8 cellular contexts compared by ENCODE assay signal in the genomic region with DNA sequence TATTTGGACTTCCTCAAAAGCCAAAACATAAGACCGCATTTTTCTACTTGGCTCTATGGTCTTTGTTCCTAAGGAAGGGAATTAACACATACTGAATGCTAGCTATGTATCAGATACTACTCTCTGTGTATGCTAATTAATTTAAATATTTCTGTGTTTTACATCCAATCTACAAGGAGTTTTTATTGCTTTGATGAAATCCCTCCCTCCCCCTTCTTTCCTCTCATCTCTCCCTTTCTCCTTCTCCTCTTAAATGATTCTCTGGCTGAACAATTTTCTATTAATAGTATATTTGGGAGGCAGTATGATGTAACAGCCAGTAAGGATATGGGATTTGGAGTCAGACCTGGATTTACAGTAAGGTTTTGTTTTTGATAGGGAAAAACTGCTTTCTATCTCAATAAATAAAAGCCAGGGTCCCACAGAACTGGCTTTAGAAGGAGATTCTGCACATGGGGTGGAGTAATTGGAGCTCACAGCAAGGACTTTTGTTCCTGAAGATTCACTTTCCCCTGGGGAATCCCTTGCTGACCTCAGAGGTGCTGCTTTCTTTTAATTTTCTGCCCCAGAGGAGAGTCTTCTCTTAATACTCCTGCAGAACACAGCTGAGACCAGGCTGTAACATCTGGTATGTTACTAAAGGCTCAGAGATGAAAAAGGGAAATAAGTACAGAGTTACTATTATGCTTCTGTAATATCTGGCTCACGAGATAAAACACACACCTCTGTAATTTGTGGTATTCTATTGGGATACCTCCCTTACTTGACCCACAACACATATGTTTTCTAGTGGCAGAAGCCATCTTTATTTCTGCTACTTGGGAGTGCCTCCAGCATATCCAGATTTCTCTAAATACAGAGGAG. TPM values are rescaled to one million over a fixed set of nuclear protein-coding genes. Genes with fewer than 3 reads are reported as not detected.
DNase-seq lines count a peak whose midpoint lies in the region; ATAC-seq and TF ChIP-seq lines count a peak whose summit lies in the region.

No MANE protein-coding gene starts in this region.

- no peaks in the 10 kb centered on the region for H3K27me3 ChIP-seq in CD8-positive, alpha-beta memory T cell (ENCODE audit: insufficient read depth, low read length, poor library complexity, severe bottlenecking)
- H3K27me3 ChIP-seq in HUES48 (ENCODE audit: control insufficient read depth, insufficient read depth, low read length) (no peaks in the 10 kb centered on the region), liver (ENCODE audit: control insufficient read depth in 4 of 4, insufficient read depth in 4 of 4, low read length in 3 of 4) (no peaks in the 10 kb centered on the region)

- no peak for TF ChIP-seq RAD21 in liver (IDR thresholded peaks at IDR 0.05)

- H3K36me3 ChIP-seq in CD8-positive, alpha-beta memory T cell (ENCODE audit: insufficient read depth, low read length) = no peaks in the 10 kb centered on the region
- H3K36me3 ChIP-seq in HUES48 (ENCODE audit: control insufficient read depth, insufficient read depth, low read length) (no peaks in the 10 kb centered on the region), liver (ENCODE audit: control insufficient read depth in 4 of 4, insufficient read depth in 3 of 4, low read depth in 1 of 4, low read length in 3 of 4) (no peaks in the 10 kb centered on the region)

- H3K4me1 Mint-ChIP-seq in CD8-positive, alpha-beta memory T cell = peaks cover 64 to 89% (median 79%) of the 10 kb centered on the region in 3 donors
- peaks cover 48% of the 10 kb centered on the region for H3K4me1 Mint-ChIP-seq in activated CD4-positive, alpha-beta memory T cell treated with anti-CD3 and anti-CD28 coated beads, Interleukin-2, amount 10 ng/mL, durations not matched to agents 7 days and 5 days

- no peak for TF ChIP-seq CTCF in liver (IDR thresholded peaks at IDR 0.05; ENCODE audit: low read depth, low read length, missing input control)

- peak overlapping the region; percentile 16 to 98 (median 84) for H3K27ac Mint-ChIP-seq in CD8-positive, alpha-beta memory T cell
- H3K27ac Mint-ChIP-seq in activated CD4-positive, alpha-beta memory T cell treated with anti-CD3 and anti-CD28 coated beads, Interleukin-2, amount 10 ng/mL, durations not matched to agents 7 days and 5 days = peak overlapping the region; percentile 89

- DNase-seq in CD8-positive, alpha-beta memory T cell = no peak
- no peak for DNase-seq in activated CD4-positive, alpha-beta memory T cell treated with anti-CD3 and anti-CD28 coated beads, Interleukin-2, amount 10 ng/mL, durations not matched to agents 7 days and 5 days
- DNase-seq in HK-2 (ENCODE audit: unreplicated experiment) (no peak), NK-92 (lab: John Stamatoyannopoulos, UW; ENCODE audit: unreplicated experiment) (no peak)

- H3K4me3 ChIP-seq in CD8-positive, alpha-beta memory T cell (ENCODE audit: low read length) = peak overlapping the region; percentile 23
- H3K4me3 ChIP-seq in HUES48 (ENCODE audit: low read depth, low read length) = 0 out of 2 replicates have a peak overlapping the region, but pooled peaks have one; percentile 10
- H3K4me3 ChIP-seq in liver (ENCODE audit: low read depth in 1 of 3, low read length in 3 of 3) = no peak overlapping the region

- H3K9ac ChIP-seq in HUES48 (ENCODE audit: low read depth, low read length) (no peak overlapping the region), liver (ENCODE audit: low read depth in 1 of 2, low read length in 2 of 2) (peak overlapping the region in 1 of 2 donors; percentile 70)

- no peaks in the 10 kb centered on the region for H3K9me3 ChIP-seq in CD8-positive, alpha-beta memory T cell (ENCODE audit: low read length)
- H3K9me3 ChIP-seq in HUES48 (ENCODE audit: control insufficient read depth, insufficient read depth, low read length) (no peaks in the 10 kb centered on the region), liver (ENCODE audit: control insufficient read depth in 4 of 4, low read length in 3 of 4) (no peaks in the 10 kb centered on the region)

- peaks cover 0 to 3% (median 2%) of the 10 kb centered on the region in 3 donors for H3K36me3 Mint-ChIP-seq in CD8-positive, alpha-beta memory T cell
- H3K36me3 Mint-ChIP-seq in activated CD4-positive, alpha-beta memory T cell treated with anti-CD3 and anti-CD28 coated beads, Interleukin-2, amount 10 ng/mL, durations not matched to agents 7 days and 5 days (ENCODE audit: low read depth) = peaks cover 10% of the 10 kb centered on the region

- CTCF ChIA-PET in CD8-positive, alpha-beta memory T cell (lab: Charles Lee) = interaction anchor here (0.9 to 3.2 kb wide), 4 partner anchors 13 to 112 kb away, joined by 3 to 11 read pairs (median 3); partner anchors contain the start of gene EPB41
- CTCF ChIA-PET in activated CD4-positive, alpha-beta memory T cell treated with anti-CD3 and anti-CD28 coated beads, Interleukin-2, amount 10 ng/mL, durations not matched to agents 7 days and 5 days (lab: Charles Lee) = interaction anchor here (1.2 to 1.3 kb wide), 3 partner anchors 12 to 51 kb away, joined by 3 to 4 read pairs (median 3); partner anchors contain the start of gene EPB41

- no peaks in the 10 kb centered on the region for H3K9me3 Mint-ChIP-seq in CD8-positive, alpha-beta memory T cell
- H3K9me3 Mint-ChIP-seq in activated CD4-positive, alpha-beta memory T cell treated with anti-CD3 and anti-CD28 coated beads, Interleukin-2, amount 10 ng/mL, durations not matched to agents 7 days and 5 days = no peaks in the 10 kb centered on the region

- WGBS in liver = 65% methylated on average over 2 of the region's 2 CpGs

- peaks cover 85% of the 10 kb centered on the region for H3K4me1 ChIP-seq in CD8-positive, alpha-beta memory T cell (ENCODE audit: insufficient read depth, low read length)
- H3K4me1 ChIP-seq in HUES48 (ENCODE audit: control insufficient read depth, insufficient read depth, low read length) (peaks cover 26% of the 10 kb centered on the region), liver (ENCODE audit: control insufficient read depth in 4 of 4, insufficient read depth in 4 of 4, low read length in 3 of 4) (peaks cover 0 to 8% (median 3%) of the 10 kb centered on the region in 4 donors)

- no peaks in the 10 kb centered on the region for H3K27me3 Mint-ChIP-seq in CD8-positive, alpha-beta memory T cell
- no peaks in the 10 kb centered on the region for H3K27me3 Mint-ChIP-seq in activated CD4-positive, alpha-beta memory T cell treated with anti-CD3 and anti-CD28 coated beads, Interleukin-2, amount 10 ng/mL, durations not matched to agents 7 days and 5 days

- ATAC-seq in HG03097 (IDR thresholded peaks at IDR 0.05; ENCODE audit: low FRiP score, unreplicated experiment) (no peak), GM19452 (IDR thresholded peaks at IDR 0.05; ENCODE audit: unreplicated experiment) (no peak)

- POLR2A ChIA-PET in CD8-positive, alpha-beta memory T cell (lab: Charles Lee) = interaction anchor here (0.6 to 1.7 kb wide), 5 partner anchors 13 to 284 kb away, joined by 3 to 18 read pairs (median 5); partner anchors contain the start of genes EPB41 and SRSF4
- POLR2A ChIA-PET in activated CD4-positive, alpha-beta memory T cell treated with anti-CD3 and anti-CD28 coated beads, Interleukin-2, amount 10 ng/mL, durations not matched to agents 7 days and 5 days (lab: Charles Lee) = interaction anchor here (0.7 to 6.1 kb wide), 10 partner anchors 8 to 279 kb away, joined by 3 to 95 read pairs (median 5); partner anchors contain the start of genes EPB41, RNU11 and SRSF4

- H3K4me3 Mint-ChIP-seq in CD8-positive, alpha-beta memory T cell = peak overlapping the region; percentile 55 to 76 (median 73)
- H3K4me3 Mint-ChIP-seq in activated CD4-positive, alpha-beta memory T cell treated with anti-CD3 and anti-CD28 coated beads, Interleukin-2, amount 10 ng/mL, durations not matched to agents 7 days and 5 days = peak overlapping the region; percentile 50

- peak overlapping the region; percentile 57 for H3K27ac ChIP-seq in CD8-positive, alpha-beta memory T cell (ENCODE audit: low read depth, low read length)
- H3K27ac ChIP-seq in HUES48 (ENCODE audit: low read depth, low read length) = peak overlapping the region; percentile 76
- peak overlapping the region; percentile 25 to 37 for H3K27ac ChIP-seq in liver (ENCODE audit: low read depth in 1 of 2, low read length in 2 of 2)

TF ChIP-seq in liver, 16 proteins besides CTCF, POLR2A, EP300 and RAD21:
- TF ChIP-seq TAF1 (conservative IDR thresholded peaks at IDR 0.05) = no peak

RNA-seq across cellular contexts. Expression of gene EPB41, which starts 13.3 kb away (rescaled TPM):
- total RNA-seq in CD8-positive, alpha-beta memory T cell = 10 to 100 TPM; 89.9 to 93.6 TPM
- 96.2 TPM for polyA plus RNA-seq in CD8-positive, alpha-beta memory T cell
- total RNA-seq in activated CD4-positive, alpha-beta memory T cell treated with anti-CD3 and anti-CD28 coated beads, Interleukin-2, amount 10 ng/mL, durations not matched to agents 7 days and 5 days = 10 to 100 TPM; 95.0 to 97.6 TPM
- 100 to 1,000 TPM in 1 of 2 donors, 10 to 100 TPM in 1; 61.1 to 189 TPM for total RNA-seq in liver
- polyA plus RNA-seq in liver = 10 to 100 TPM; 10.7 to 15.1 TPM

Comparison
In these comparisons a context has a peak if more than half of its experiments do, and no peak if none do; other contexts are left out.
1. H3K4me3 ChIP-seq: peak in CD8-positive, alpha-beta memory T cell (single experiment) and HUES48 (single experiment); none in liver (0 of 3).
2. Peak in every context shown above with its lines, with median percentiles within 50 percentile points of each other: H3K27ac ChIP-seq.